Comparison of ENCODE assay signal across 10 cellular contexts in the genomic region with DNA sequence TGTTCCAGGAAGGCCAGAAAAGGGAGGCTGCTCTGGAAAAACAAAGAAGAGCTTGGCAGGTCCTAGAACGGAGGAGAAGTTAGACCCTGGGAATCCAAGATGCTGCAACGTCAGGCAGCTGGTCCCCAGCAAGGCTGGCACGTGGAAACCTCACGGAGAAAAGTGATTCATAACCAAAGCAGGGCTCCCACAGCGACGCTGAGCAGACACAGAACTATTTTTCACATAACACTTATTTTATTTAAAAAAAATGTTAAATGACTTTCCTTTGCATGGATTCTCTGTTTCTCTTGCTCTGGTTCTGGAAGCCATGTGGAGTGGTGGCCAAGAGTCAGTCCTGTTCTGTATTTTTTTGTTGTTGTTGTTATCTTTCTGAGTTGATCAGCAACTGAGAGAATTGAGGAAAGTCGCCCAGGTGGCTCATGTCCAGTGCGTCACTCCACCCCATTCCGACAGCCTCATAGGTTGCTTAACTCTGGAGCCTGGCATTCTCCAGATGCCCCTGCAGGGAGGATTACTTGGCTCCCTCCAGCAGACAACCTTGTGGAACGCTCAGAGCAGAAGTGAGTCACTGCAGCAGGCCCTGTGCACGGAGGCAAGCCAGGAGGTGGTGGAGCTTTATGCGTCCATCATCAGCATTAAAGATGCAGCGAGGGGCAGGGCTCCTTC.
DNase-seq lines count a peak whose midpoint lies in the region; TF ChIP-seq lines count a peak whose summit lies in the region.
"Had no signal": no experiment of that assay in that cellular context is flagged by ENCODE, and none has a peak within 500 bp of the region (broad histone marks: within the 10 kb centered on the region; RNA-seq: fewer than 3 reads in every experiment).

No MANE protein-coding gene starts in this region.

- no peak for TF ChIP-seq POLR2A in Peyer's patch (IDR thresholded peaks at IDR 0.05)

- TF ChIP-seq CTCF in RWPE1 (conservative IDR thresholded peaks at IDR 0.05; ENCODE audit: low read depth): no peak
- no peak for TF ChIP-seq CTCF in fibroblast of mammary gland (conservative IDR thresholded peaks at IDR 0.05; ENCODE audit: control insufficient read depth, insufficient read depth, low read depth, low read length)
- no peak for TF ChIP-seq CTCF in Peyer's patch (IDR thresholded peaks at IDR 0.05)

- POLR2A ChIA-PET in RWPE1 (lab: Yijun Ruan, JAX; ENCODE audit: low non-redundant PET): no interaction called here

- H3K4me3 ChIP-seq in fibroblast of mammary gland (ENCODE audit: control insufficient read depth, low read depth, low read length): no peak overlapping the region
- no peak overlapping the region for H3K4me3 ChIP-seq in skin epidermis
- no peak overlapping the region for H3K4me3 ChIP-seq in Peyer's patch
- H3K4me3 ChIP-seq: K562 had no signal

- CTCF ChIA-PET in RWPE1 (lab: Yijun Ruan, JAX): interaction anchor here (0.7 kb wide), 2 partner anchors 11 to 20 kb away, joined by 3 to 4 read pairs; no protein-coding TSS in a partner anchor

- H3K4me1 ChIP-seq in Peyer's patch: no peaks in the 10 kb centered on the region

- H3K27ac ChIP-seq in RWPE1 (peak overlapping the region; percentile 84), skin epidermis (peak overlapping the region in 11 of 21 experiments; percentile 17 to 80 (median 52)), Peyer's patch (no peak overlapping the region)

- DNase-seq in ELR (ENCODE audit: low read depth) (peak; percentile 15), RWPE1 (ENCODE audit: low spot score) (peak; percentile 75), fibroblast of mammary gland (ENCODE audit: low read depth) (peak; percentile 80), Peyer's patch (no peak), iPS-NIHi11 (ENCODE audit: low spot score) (no peak), NAMALWA (ENCODE audit: low spot score) (no peak)
- no peak for DNase-seq in activated naive CD4-positive, alpha-beta T cell (lab: John Stamatoyannopoulos, UW)
- DNase-seq: T1000 had no signal

- no peaks in the 10 kb centered on the region for H3K9me3 ChIP-seq in Peyer's patch

- H3K36me3 ChIP-seq in Peyer's patch: no peaks in the 10 kb centered on the region

- H3K27me3 ChIP-seq in Peyer's patch: no peaks in the 10 kb centered on the region

Comparison
In these comparisons a context has a peak if more than half of its experiments do, and no peak if none do; other contexts are left out.
1. DNase-seq: peak in ELR (single experiment), RWPE1 (single experiment) and fibroblast of mammary gland (single experiment); none in Peyer's patch (0 of 3), activated naive CD4-positive, alpha-beta T cell (0 of 4), iPS-NIHi11 (single experiment) and NAMALWA (single experiment).
2. H3K27ac ChIP-seq: peak in RWPE1 (single experiment) and skin epidermis (11 of 21); none in Peyer's patch (0 of 4).